In genomic region chr15:95558916-95559315, GRCh38 we compare ENCODE assay signal across 21 cellular contexts.
DNase-seq lines count a peak whose midpoint lies in the region; ATAC-seq and TF ChIP-seq lines count a peak whose summit lies in the region.
"Had no signal": no experiment of that assay in that cellular context is flagged by ENCODE, and none has a peak within 500 bp of the region (broad histone marks: within the 10 kb centered on the region; RNA-seq: fewer than 3 reads in every experiment).

No MANE protein-coding gene starts in this region.

- H3K9ac ChIP-seq in fibroblast of lung (ENCODE audit: insufficient read depth, low read length): no peak overlapping the region
- H3K9ac ChIP-seq in smooth muscle cell (ENCODE audit: low read depth): peak overlapping the region; percentile 72
- H3K9ac ChIP-seq: BLaER1 had no signal

- H2AFZ ChIP-seq in fibroblast of lung (ENCODE audit: low read length): no peak overlapping the region
- no peak overlapping the region for H2AFZ ChIP-seq in smooth muscle cell (ENCODE audit: low read depth)

- peak overlapping the region; percentile 99 for H3K27ac ChIP-seq in SJSA1
- peak overlapping the region; percentile 71 for H3K27ac ChIP-seq in fibroblast of lung (ENCODE audit: insufficient read depth, low read length)
- H3K27ac ChIP-seq in smooth muscle cell (ENCODE audit: low read depth): peak overlapping the region; percentile 90
- no peak overlapping the region for H3K27ac ChIP-seq in gastroesophageal sphincter
- no peak overlapping the region for H3K27ac ChIP-seq in left ventricle myocardium inferior (replicated peaks)
- H3K27ac ChIP-seq: BLaER1, left lung, ovary, thyroid gland, VCaP had no signal

- DNase-seq in EL (peak; percentile 4), SJSA1 (ENCODE audit: low read depth in 1 of 2, low spot score in 2 of 2) (no peak), fibroblast of lung (ENCODE audit: low read depth in 2 of 2) (no peak), smooth muscle cell (lab: John Stamatoyannopoulos, UW; ENCODE audit: unreplicated experiment) (no peak), left ventricle myocardium inferior (no peak)
- DNase-seq: activated CD4-positive, alpha-beta T cell treated with anti-CD3 and anti-CD28 coated beads for 4 hours; activated CD8-positive, alpha-beta memory T cell treated with anti-CD3 and anti-CD28 coated beads for 24 hours; activated effector memory CD4-positive, alpha-beta T cell treated with anti-CD3 and anti-CD28 coated beads, Interleukin-2, amount 50 U/mL, for 16 hours; activated naive CD8-positive, alpha-beta T cell treated with anti-CD3 and anti-CD28 coated beads, Interleukin-2, amount 10 ng/mL, durations not matched to agents 7 days and 5 days; DMS79; effector CD4-positive, alpha-beta T cell; left lung; ovary; retina; thyroid gland had no signal

- TF ChIP-seq CTCF in fibroblast of lung (conservative IDR thresholded peaks at IDR 0.05 in 1 of 2, IDR thresholded peaks at IDR 0.05 in 1 of 2; ENCODE audit: low read depth in 1 of 2, low read length in 2 of 2): no peak
- TF ChIP-seq CTCF in smooth muscle cell (IDR thresholded peaks at IDR 0.05; ENCODE audit: borderline replicate concordance, insufficient read depth, poor library complexity, severe bottlenecking): no peak
- TF ChIP-seq CTCF in gastroesophageal sphincter (IDR thresholded peaks at IDR 0.05): no peak
- TF ChIP-seq CTCF in left ventricle myocardium inferior (IDR thresholded peaks at IDR 0.05; ENCODE audit: borderline replicate concordance): no peak

- peaks cover 6% of the 10 kb centered on the region for H3F3A ChIP-seq in smooth muscle cell (ENCODE audit: low read depth)

- WGBS in smooth muscle cell (ENCODE audit: low lambda C conversion rate): 87% methylated on average over 2 of the region's 2 CpGs
- WGBS in gastroesophageal sphincter (ENCODE audit: low coverage in 1 of 2), 2 donors: 29 to 36% methylated on average over 2 of the region's 2 CpGs

- no peak for TF ChIP-seq EP300 in gastroesophageal sphincter (IDR thresholded peaks at IDR 0.05)

- no peaks in the 10 kb centered on the region for H3K9me3 ChIP-seq in SJSA1 (replicated peaks)
- H3K9me3 ChIP-seq in fibroblast of lung (ENCODE audit: control insufficient read depth, insufficient read depth, low read depth, low read length): no peaks in the 10 kb centered on the region
- no peaks in the 10 kb centered on the region for H3K9me3 ChIP-seq in smooth muscle cell (replicated peaks; ENCODE audit: low read depth)
- no peaks in the 10 kb centered on the region for H3K9me3 ChIP-seq in gastroesophageal sphincter
- no peaks in the 10 kb centered on the region for H3K9me3 ChIP-seq in left ventricle myocardium inferior (replicated peaks)
- H3K9me3 ChIP-seq: BLaER1, left lung, ovary, thyroid gland had no signal

- H3K4me1 ChIP-seq in SJSA1 (replicated peaks): peaks cover 36% of the 10 kb centered on the region
- H3K4me1 ChIP-seq in fibroblast of lung (ENCODE audit: control insufficient read depth, extremely low read depth, insufficient read depth, low read length): peaks cover 11% of the 10 kb centered on the region
- H3K4me1 ChIP-seq in smooth muscle cell (ENCODE audit: low read depth): peaks cover 14% of the 10 kb centered on the region
- H3K4me1 ChIP-seq in gastroesophageal sphincter: peaks cover 0 to 10% (median 0%) of the 10 kb centered on the region in 3 donors
- H3K4me1 ChIP-seq in left ventricle myocardium inferior: peaks cover 6% of the 10 kb centered on the region
- H3K4me1 ChIP-seq: BLaER1, left lung, thyroid gland had no signal

- H4K20me1 ChIP-seq in fibroblast of lung (ENCODE audit: control insufficient read depth, extremely low read depth, insufficient read depth, low read length) (no peaks in the 10 kb centered on the region), smooth muscle cell (ENCODE audit: low read depth) (no peaks in the 10 kb centered on the region)
- H4K20me1 ChIP-seq: BLaER1 had no signal

- H3K4me3 ChIP-seq in SJSA1 (no peak overlapping the region), fibroblast of lung (replicated peaks in 1 of 4; ENCODE audit: control extremely low read depth in 1 of 4, insufficient read depth in 1 of 4, low read depth in 3 of 4, low read length in 4 of 4) (no peak overlapping the region), smooth muscle cell (no peak overlapping the region), gastroesophageal sphincter (no peak overlapping the region), left ventricle myocardium inferior (no peak overlapping the region)
- H3K4me3 ChIP-seq: BLaER1, left lung, ovary, skin epidermis, thyroid gland had no signal

- no peak for TF ChIP-seq POLR2A in gastroesophageal sphincter (IDR thresholded peaks at IDR 0.05)

- no peak for ATAC-seq in gastroesophageal sphincter
- ATAC-seq in HG02840 (IDR thresholded peaks at IDR 0.05; ENCODE audit: low FRiP score, unreplicated experiment): no peak
- ATAC-seq: left lung; natural killer cell treated with Interleukin-12 subunit alpha and Interleukin-12 subunit beta and Interleukin-15 and Interleukin-18, amount 100 ng/mL, for 72 hours had no signal

- H3K36me3 ChIP-seq in SJSA1 (no peaks in the 10 kb centered on the region), fibroblast of lung (ENCODE audit: control insufficient read depth, insufficient read depth, low read length) (no peaks in the 10 kb centered on the region), smooth muscle cell (ENCODE audit: low read depth) (no peaks in the 10 kb centered on the region), gastroesophageal sphincter (no peaks in the 10 kb centered on the region), left ventricle myocardium inferior (no peaks in the 10 kb centered on the region)
- H3K36me3 ChIP-seq: BLaER1, left lung, ovary, thyroid gland had no signal

- H3K27me3 ChIP-seq in SJSA1 (replicated peaks) (no peaks in the 10 kb centered on the region), fibroblast of lung (ENCODE audit: control insufficient read depth, insufficient read depth, low read length) (no peaks in the 10 kb centered on the region), smooth muscle cell (ENCODE audit: low read depth) (no peaks in the 10 kb centered on the region), gastroesophageal sphincter (no peaks in the 10 kb centered on the region), left ventricle myocardium inferior (ENCODE audit: low read depth) (no peaks in the 10 kb centered on the region)
- H3K27me3 ChIP-seq: BLaER1, left lung, ovary, thyroid gland had no signal

- intact Hi-C loops in left ventricle myocardium inferior (cut with micrococcal nuclease): no loop called here

- H3K79me2 ChIP-seq in fibroblast of lung (ENCODE audit: control insufficient read depth, insufficient read depth, low read length) (no peaks in the 10 kb centered on the region), smooth muscle cell (ENCODE audit: low read depth) (no peaks in the 10 kb centered on the region)

- H3K4me2 ChIP-seq in fibroblast of lung (ENCODE audit: extremely low read depth, insufficient read depth, low read length) (no peak overlapping the region), smooth muscle cell (peak overlapping the region; percentile 33)
- H3K4me2 ChIP-seq: BLaER1 had no signal

Comparison
In these comparisons a context has a peak if more than half of its experiments do, and no peak if none do; other contexts are left out.
1. H3K27ac ChIP-seq: peak in SJSA1 (single experiment), fibroblast of lung (single experiment) and smooth muscle cell (single experiment); none in gastroesophageal sphincter (0 of 4) and left ventricle myocardium inferior (single experiment).